18 cellular contexts compared by ENCODE assay signal in the genomic region with DNA sequence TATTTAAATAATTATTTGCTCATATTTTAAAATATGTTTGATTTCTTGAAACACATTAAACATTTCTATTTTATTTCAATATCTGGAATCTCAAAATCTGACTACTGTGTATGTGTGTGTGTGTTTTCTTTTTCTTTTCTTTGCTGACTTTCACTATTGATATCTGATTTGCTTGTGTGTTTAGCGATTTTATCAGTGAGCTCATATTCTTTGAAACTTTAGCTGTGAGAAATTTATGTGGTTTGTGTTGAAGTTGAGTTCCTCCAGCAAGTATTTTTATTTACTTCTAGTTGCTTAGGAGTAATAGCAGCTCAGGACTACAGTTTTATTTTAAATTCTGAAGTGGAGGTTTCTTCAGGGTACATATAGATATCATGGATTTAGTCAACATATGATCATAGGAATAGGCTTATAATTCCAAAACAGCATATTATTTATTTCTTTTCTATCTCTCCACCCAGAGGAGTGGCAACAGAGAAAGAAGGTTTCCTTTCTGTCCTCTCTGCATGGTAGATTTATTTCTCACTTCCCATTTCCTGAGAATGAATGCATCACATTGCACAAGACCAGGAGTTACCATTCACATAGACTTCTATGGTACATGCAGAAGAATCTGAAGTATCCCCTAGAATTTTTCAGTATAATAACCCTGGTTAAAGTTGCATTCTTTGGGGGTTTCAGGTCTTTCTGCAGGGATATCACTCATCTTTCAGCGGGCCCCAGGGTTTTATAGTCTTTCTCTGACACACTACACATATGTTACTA.
A peak's percentile ranks its signal among the peaks of the same experiment; 100 is the strongest.
DNase-seq lines count a peak whose midpoint lies in the region; ATAC-seq, FAIRE-seq and TF ChIP-seq lines count a peak whose summit lies in the region.
"Had no signal": no experiment of that assay in that cellular context is flagged by ENCODE, and none has a peak within 500 bp of the region (broad histone marks: within the 10 kb centered on the region; RNA-seq: fewer than 3 reads in every experiment).

No MANE protein-coding gene starts in this region.

- H2BK15ac ChIP-seq in H9 (ENCODE audit: low read depth, low read length) = no peak overlapping the region

- H3K79me2 ChIP-seq in H9 (ENCODE audit: insufficient read depth, low read length) = no peaks in the 10 kb centered on the region

- no peaks in the 10 kb centered on the region for H3K79me1 ChIP-seq in H9 (ENCODE audit: insufficient read depth, low read depth, low read length, poor library complexity, severe bottlenecking)

- H3K27ac ChIP-seq in H9 (ENCODE audit: insufficient read length, low read depth, low read length) = no peak overlapping the region
- H3K27ac ChIP-seq: KMS-11, PC-9 had no signal

- H3K4me2 ChIP-seq in H9 (ENCODE audit: insufficient read depth, insufficient read length, low read length) = no peak overlapping the region
- H3K4me2 ChIP-seq: KMS-11, PC-9 had no signal

- H3K4ac ChIP-seq in H9 (ENCODE audit: low read depth, low read length) = no peak overlapping the region

- H2BK120ac ChIP-seq in H9 (ENCODE audit: low read depth, low read length, poor library complexity, severe bottlenecking) = no peak overlapping the region

- no peak overlapping the region for H4K5ac ChIP-seq in H9 (ENCODE audit: insufficient read length, low read depth, low read length)

- no CpG with 5 or more reads among the region's 2 CpGs for WGBS in H9 (ENCODE audit: extremely low coverage, insufficient read length, low lambda C conversion rate)

- no peak overlapping the region for H3K4me3 Mint-ChIP-seq in H9
- H3K4me3 Mint-ChIP-seq: stimulated activated naive CD8-positive, alpha-beta T cell treated with anti-CD3 and anti-CD28 coated beads, Interleukin-15, amount 100 ng/mL, for 72 hours; T-helper 1 cell treated with Interleukin-12 subunit alpha and Interleukin-12 subunit beta and Interleukin-4 antibody, amounts not matched to agents 30 μg/mL and 1 μg/mL, for 36 hours had no signal

- H2BK12ac ChIP-seq in H9 (ENCODE audit: insufficient read length, low read depth, low read length) = no peak overlapping the region

- H4K20me1 ChIP-seq in H9 (ENCODE audit: control insufficient read depth, insufficient read depth, insufficient read length) = no peaks in the 10 kb centered on the region

- H3T11ph ChIP-seq in H9 (ENCODE audit: low read length) = no peak overlapping the region

- no peaks in the 10 kb centered on the region; a peak in 1 of 5 replicates for H3K9me3 Mint-ChIP-seq in H9
- H3K9me3 Mint-ChIP-seq: T-helper 1 cell treated with Interleukin-12 subunit alpha and Interleukin-12 subunit beta and Interleukin-4 antibody, amounts not matched to agents 30 μg/mL and 1 μg/mL, for 36 hours had no signal

- 0 out of 4 replicates have a peak, but pooled peaks cover 0 to 4% of the 10 kb centered on the region in 2 experiments for H3K4me1 Mint-ChIP-seq in H9
- H3K4me1 Mint-ChIP-seq: stimulated activated naive CD8-positive, alpha-beta T cell treated with anti-CD3 and anti-CD28 coated beads, Interleukin-15, amount 100 ng/mL, for 72 hours had no signal

- no peaks in the 10 kb centered on the region for H3K23me2 ChIP-seq in H9 (ENCODE audit: insufficient read length, low read depth, low read length, poor library complexity, severe bottlenecking)

- no peaks in the 10 kb centered on the region for H3K36me3 Mint-ChIP-seq in H9 (ENCODE audit: insufficient read depth in 1 of 3, low read depth in 3 of 3)

- no peak overlapping the region for H3K56ac ChIP-seq in H9 (ENCODE audit: insufficient read length, low read depth, low read length)

- no peak overlapping the region for H3K18ac ChIP-seq in H9 (ENCODE audit: insufficient read length, low read depth, low read length)

- no peak overlapping the region for H3K9ac ChIP-seq in H9 (ENCODE audit: extremely low read depth, insufficient read length, low read length)
- H3K9ac ChIP-seq: KMS-11 had no signal

- no peak for TF ChIP-seq CTCF in H9 (conservative IDR thresholded peaks at IDR 0.05)
- no peak for TF ChIP-seq CTCF in omental fat pad (IDR thresholded peaks at IDR 0.05)

- H4K91ac ChIP-seq in H9 (ENCODE audit: insufficient read length, low read depth, low read length) = no peak overlapping the region

- peak; percentile 46 for FAIRE-seq in TTC549 (lab: Jason Lieb, UNC)

- H2AFZ ChIP-seq in H9 (ENCODE audit: low read length) = no peak overlapping the region
- H2AFZ ChIP-seq: PC-9 had no signal

- H2AK5ac ChIP-seq in H9 (ENCODE audit: insufficient read length, low read length) = no peak overlapping the region

- H3K4me1 ChIP-seq in H9 (ENCODE audit: insufficient read depth, low read length) = no peaks in the 10 kb centered on the region

- DNase-seq in ELR (ENCODE audit: low read depth) = peak; percentile 52
- no peak for DNase-seq in hypothalamus (lab: John Stamatoyannopoulos, UW)
- no peak for DNase-seq in A172 (ENCODE audit: low spot score)
- DNase-seq in H9 = no peak
- DNase-seq in omental fat pad (ENCODE audit: low spot score) = no peak
- DNase-seq: activated CD4-positive, alpha-beta T cell treated with anti-CD3 and anti-CD28 coated beads for 48 hours; activated T-cell treated with anti-CD3 and anti-CD28 coated beads, Interleukin-2, amount 50 U/mL, for 48 hours; aorta; DMS153; mucosa of descending colon; PC-9; stimulated activated CD4-positive, alpha-beta T cell treated with anti-CD3 and anti-CD28 coated beads, Interleukin-4, amount 100 ng/mL, for 24 hours; stimulated activated naive CD8-positive, alpha-beta T cell treated with anti-CD3 and anti-CD28 coated beads, Interleukin-15, amount 100 ng/mL, for 72 hours had no signal

- H4K8ac ChIP-seq in H9 (replicated peaks; ENCODE audit: insufficient read length, low read depth, low read length) = no peak overlapping the region

- no peak overlapping the region for H2BK20ac ChIP-seq in H9 (ENCODE audit: low read depth, low read length, poor library complexity, severe bottlenecking)

- no peak overlapping the region for H3K14ac ChIP-seq in H9 (ENCODE audit: insufficient read depth, low read length)

- H3K27me3 Mint-ChIP-seq in H9 (ENCODE audit: low read depth) = no peaks in the 10 kb centered on the region
- H3K27me3 Mint-ChIP-seq: stimulated activated naive CD8-positive, alpha-beta T cell treated with anti-CD3 and anti-CD28 coated beads, Interleukin-15, amount 100 ng/mL, for 72 hours had no signal

- H3K27ac Mint-ChIP-seq in H9 = no peak overlapping the region
- H3K27ac Mint-ChIP-seq: stimulated activated naive CD8-positive, alpha-beta T cell treated with anti-CD3 and anti-CD28 coated beads, Interleukin-15, amount 100 ng/mL, for 72 hours; T-helper 1 cell treated with Interleukin-12 subunit alpha and Interleukin-12 subunit beta and Interleukin-4 antibody, amounts not matched to agents 30 μg/mL and 1 μg/mL, for 36 hours had no signal

- H3K9me3 ChIP-seq in H9 (ENCODE audit: control insufficient read depth, low read depth, low read length) = no peaks in the 10 kb centered on the region
- H3K9me3 ChIP-seq: mucosa of descending colon had no signal

- ATAC-seq in GM21390 (IDR thresholded peaks at IDR 0.05; ENCODE audit: unreplicated experiment) (peak; percentile 92), HG03378 (IDR thresholded peaks at IDR 0.05; ENCODE audit: unreplicated experiment) (peak; percentile 68), omental fat pad (ENCODE audit: low FRiP score) (no peak)
- ATAC-seq: mucosa of descending colon; stimulated activated naive CD8-positive, alpha-beta T cell treated with anti-CD3 and anti-CD28 coated beads, Interleukin-15, amount 100 ng/mL, for 72 hours had no signal

- H2BK5ac ChIP-seq in H9 (ENCODE audit: insufficient read length, low read length) = no peak overlapping the region

- no peaks in the 10 kb centered on the region for H3K27me3 ChIP-seq in H9 (ENCODE audit: insufficient read depth, low read length)

- H3K23ac ChIP-seq in H9 (ENCODE audit: insufficient read length, low read depth, low read length) = no peak overlapping the region
